In the genomic region with DNA sequence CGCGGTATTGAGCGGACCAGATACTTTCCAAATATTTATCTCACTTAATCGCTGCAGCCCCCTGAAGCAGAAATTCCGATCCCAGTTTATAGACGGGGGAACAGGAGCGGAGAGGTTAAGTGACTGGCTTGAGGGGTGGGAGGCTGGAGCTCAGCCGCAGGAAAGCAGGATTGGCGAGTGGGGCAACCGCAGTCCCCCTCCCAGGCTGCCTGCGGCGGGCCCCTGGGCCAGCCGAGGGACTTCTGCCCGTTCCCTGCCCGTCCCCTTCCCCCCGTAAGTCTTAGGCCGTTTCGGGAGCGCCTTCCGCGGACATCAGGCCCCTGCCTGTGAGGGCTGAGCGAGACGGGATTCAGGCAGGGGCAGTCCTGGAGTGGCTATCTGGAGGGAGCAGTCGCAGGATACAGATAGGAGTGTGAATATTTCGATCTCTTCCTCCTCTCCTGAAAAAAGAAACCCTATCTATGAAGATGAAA, we compare ENCODE assay signal across 9 cellular contexts. TPM values are rescaled to one million over a fixed set of nuclear protein-coding genes. Genes with fewer than 3 reads are reported as not detected.
DNase-seq lines count a peak whose midpoint lies in the region; ATAC-seq, FAIRE-seq and TF ChIP-seq lines count a peak whose summit lies in the region.
"Had no signal": no experiment of that assay in that cellular context is flagged by ENCODE, and none has a peak within 500 bp of the region (broad histone marks: within the 10 kb centered on the region; RNA-seq: fewer than 3 reads in every experiment).

No MANE protein-coding gene starts in this region.

- H3K36me3 ChIP-seq in PC-9 (ENCODE audit: low read depth) = 0 out of 2 replicates have a peak, but pooled peaks cover 2% of the 10 kb centered on the region

- no peaks in the 10 kb centered on the region for H3K27me3 ChIP-seq in PC-9 (ENCODE audit: insufficient read depth, low read depth)

- DNase-seq in activated CD8-positive, alpha-beta memory T cell treated with anti-CD3 and anti-CD28 coated beads for 48 hours (ENCODE audit: low read depth in 2 of 3, low spot score in 2 of 3) = peak in 2 of 3 experiments; percentile 0 to 6
- DNase-seq in activated CD8-positive, alpha-beta memory T cell treated with anti-CD3 and anti-CD28 coated beads for 24 hours = no peak
- DNase-seq in PC-9 (peak in 1 of 2 experiments; percentile 26), coronary artery (ENCODE audit: low spot score) (no peak), memory B cell (ENCODE audit: low spot score in 2 of 2) (peak in 1 of 2 donors; percentile 15), urothelium cell line (ENCODE audit: low spot score) (peak; percentile 19), NOMO-1 treated with DMSO at 0.1 percent for 48 hours (lab: John Stamatoyannopoulos, UW; ENCODE audit: unreplicated experiment) (no peak)

- CTCF ChIA-PET in PC-9 (lab: Charles Lee) = interaction anchor here (0.5 to 1.8 kb wide), 4 partner anchors 59 to 576 kb away, joined by 3 to 7 read pairs (median 4); no protein-coding TSS in a partner anchor

- no peaks in the 10 kb centered on the region for H4K20me1 ChIP-seq in PC-9 (ENCODE audit: insufficient read depth)

- POLR2A ChIA-PET in PC-9 (lab: Charles Lee; ENCODE audit: unreplicated experiment) = interaction anchor here (0.6 to 0.7 kb wide), 3 partner anchors 9 to 1479 kb away, joined by 3 to 4 read pairs (median 4); no protein-coding TSS in a partner anchor

- peak overlapping the region; percentile 45 for H3K27ac ChIP-seq in PC-9
- H3K27ac ChIP-seq in coronary artery = no peak overlapping the region

- no peaks in the 10 kb centered on the region for H3K9me3 Mint-ChIP-seq in memory B cell

- FAIRE-seq in urothelium cell line (lab: Jason Lieb, UNC) = no peak
- FAIRE-seq: colon had no signal

- H3K4me1 Mint-ChIP-seq in memory B cell = peaks cover 17% of the 10 kb centered on the region

- H3K4me3 Mint-ChIP-seq in memory B cell = peak overlapping the region; percentile 97

- peak overlapping the region; percentile 95 for H3K4me3 ChIP-seq in PC-9
- peak overlapping the region; percentile 68 for H3K4me3 ChIP-seq in coronary artery

- no peak overlapping the region for H3K27ac Mint-ChIP-seq in memory B cell

- peak overlapping the region; percentile 90 for H3K4me2 ChIP-seq in PC-9

- no peaks in the 10 kb centered on the region for H3K36me3 Mint-ChIP-seq in memory B cell

- H3F3A ChIP-seq in PC-9 (ENCODE audit: insufficient read depth, low read depth) = peaks cover 15% of the 10 kb centered on the region

- H3K27me3 Mint-ChIP-seq in memory B cell = peaks cover 13% of the 10 kb centered on the region

- H3K9me3 ChIP-seq in PC-9 (ENCODE audit: insufficient read depth, low read depth) = no peaks in the 10 kb centered on the region

- BruUV-seq in PC-9 (replicated peaks; lab: Mats Ljungman, UMichigan) = no TSS peak

- TF ChIP-seq CTCF in PC-9 (conservative IDR thresholded peaks at IDR 0.05) = no peak
- TF ChIP-seq CTCF in coronary artery (IDR thresholded peaks at IDR 0.05) = no peak

- no peak for ATAC-seq in memory B cell (ENCODE audit: low read depth)
- ATAC-seq in HG03520 (IDR thresholded peaks at IDR 0.05; ENCODE audit: unreplicated experiment) = no peak

- H3K9me2 ChIP-seq in PC-9 (ENCODE audit: insufficient read depth) = no peaks in the 10 kb centered on the region

- peak overlapping the region; percentile 86; the same call in 1 of the 2 replicates for H2AFZ ChIP-seq in PC-9

- peaks cover 39% of the 10 kb centered on the region for H3K79me2 ChIP-seq in PC-9 (ENCODE audit: low read depth)

- peaks cover 52% of the 10 kb centered on the region for H3K4me1 ChIP-seq in PC-9 (replicated peaks; ENCODE audit: insufficient read depth)

- intact Hi-C loops in PC-9 (cut with micrococcal nuclease; ENCODE audit: unreplicated experiment) = loop anchor here (1.0 kb wide), 1 partner anchor 19 kb away; no protein-coding TSS in a partner anchor

RNA-seq across cellular contexts. Expression of a gene that starts 0.7 kb away (rescaled TPM):
- total RNA-seq in PC-9 (2021) = 6.4 and 9.5 TPM in 2 replicates

Comparison
In these comparisons a context has a peak if more than half of its experiments do, and no peak if none do; other contexts are left out.
1. DNase-seq: peak in activated CD8-positive, alpha-beta memory T cell treated with anti-CD3 and anti-CD28 coated beads for 48 hours (2 of 3) and urothelium cell line (single experiment); none in activated CD8-positive, alpha-beta memory T cell treated with anti-CD3 and anti-CD28 coated beads for 24 hours (single experiment), coronary artery (single experiment) and NOMO-1 treated with DMSO at 0.1 percent for 48 hours (single experiment).